Comparison of ENCODE assay signal across 9 cellular contexts in the genomic region with DNA sequence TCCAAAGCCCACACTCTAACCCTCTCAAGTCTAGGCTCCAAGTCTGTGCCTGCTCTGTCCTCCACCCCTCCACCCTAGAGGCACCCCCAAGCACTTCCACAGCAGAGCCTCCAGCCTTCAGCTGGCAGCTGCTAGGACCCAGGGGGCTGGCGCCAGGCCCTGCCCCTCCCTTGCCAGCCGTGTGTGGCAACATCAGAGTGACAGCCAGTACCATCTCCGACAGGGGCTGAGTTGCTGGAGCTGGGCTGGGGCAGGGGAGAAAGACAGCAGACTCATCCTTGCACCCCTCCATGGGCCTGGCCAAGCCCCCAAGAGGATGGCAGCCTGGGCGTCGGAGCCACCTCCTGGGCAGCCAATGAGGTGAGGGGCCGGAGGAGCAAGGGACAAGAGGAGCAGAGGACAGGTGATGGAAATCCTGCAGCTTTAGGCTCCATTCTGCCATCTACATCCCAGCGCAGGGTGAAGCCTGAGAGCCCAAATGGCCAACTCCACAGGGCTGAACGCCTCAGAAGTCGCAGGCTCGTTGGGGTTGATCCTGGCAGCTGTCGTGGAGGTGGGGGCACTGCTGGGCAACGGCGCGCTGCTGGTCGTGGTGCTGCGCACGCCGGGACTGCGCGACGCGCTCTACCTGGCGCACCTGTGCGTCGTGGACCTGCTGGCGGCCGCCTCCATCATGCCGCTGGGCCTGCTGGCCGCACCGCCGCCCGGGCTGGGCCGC. TPM values are rescaled to one million over a fixed set of nuclear protein-coding genes. Genes with fewer than 3 reads are reported as not detected.
DNase-seq lines count a peak whose midpoint lies in the region.
"Had no signal": no experiment of that assay in that cellular context is flagged by ENCODE, and none has a peak within 500 bp of the region (broad histone marks: within the 10 kb centered on the region; RNA-seq: fewer than 3 reads in every experiment).

GPR62 (plus strand) TSS at position 207 of the 718 bp plus-strand sequence; CDS start at position 479, 272 bp downstream.

- H3K36me3 Mint-ChIP-seq in activated naive CD4-positive, alpha-beta T cell treated with anti-CD3 and anti-CD28 coated beads, Interleukin-2, amount 50 U/mL, for 24 hours, result peaks cover 2% of the 10 kb centered on the region

- H3K27ac Mint-ChIP-seq in activated naive CD4-positive, alpha-beta T cell treated with anti-CD3 and anti-CD28 coated beads, Interleukin-2, amount 50 U/mL, for 24 hours, result no peak within 1 kb of the TSS

- H3K27ac ChIP-seq in esophagus (ENCODE audit: low read depth in 2 of 2, low read length in 1 of 2) (peak within 1 kb of the TSS; percentile 41 to 69), urinary bladder (ENCODE audit: low read depth) (peak within 1 kb of the TSS; percentile 61)

- DNase-seq in activated naive CD4-positive, alpha-beta T cell treated with anti-CD3 and anti-CD28 coated beads, Interleukin-2, amount 50 U/mL, for 16 hours, result no peak
- DNase-seq in myocyte (ENCODE audit: low read depth) (peak; percentile 51), mucosa of gallbladder (ENCODE audit: low spot score) (no peak), T1000 (lab: John Stamatoyannopoulos, UW) (no peak), GM03348 (ENCODE audit: low spot score) (no peak)
- DNase-seq: NCI-H2029 treated with DMSO at 0.1 percent for 48 hours had no signal

- H3K36me3 ChIP-seq in esophagus (ENCODE audit: control insufficient read depth in 2 of 2, insufficient read depth in 2 of 2, low read length in 1 of 2) (peaks cover 2 to 9% of the 10 kb centered on the region in 2 donors), urinary bladder (ENCODE audit: insufficient read depth) (no peaks in the 10 kb centered on the region)

- H3K27me3 Mint-ChIP-seq in activated naive CD4-positive, alpha-beta T cell treated with anti-CD3 and anti-CD28 coated beads, Interleukin-2, amount 50 U/mL, for 24 hours, result peaks cover 9% of the 10 kb centered on the region

- H3K9me3 ChIP-seq in esophagus (ENCODE audit: control insufficient read depth in 2 of 2, insufficient read depth in 1 of 2, low read depth in 1 of 2, low read length in 1 of 2), result no peaks in the 10 kb centered on the region

- peak within 1 kb of the TSS; percentile 49 for H3K4me3 Mint-ChIP-seq in activated naive CD4-positive, alpha-beta T cell treated with anti-CD3 and anti-CD28 coated beads, Interleukin-2, amount 50 U/mL, for 24 hours

- H3K27me3 ChIP-seq in esophagus (ENCODE audit: control insufficient read depth in 1 of 2, insufficient read depth in 2 of 2, low read length in 2 of 2), result peaks cover 0 to 3% of the 10 kb centered on the region in 2 donors

- H3K4me1 ChIP-seq in esophagus (ENCODE audit: control insufficient read depth in 2 of 2, insufficient read depth in 2 of 2, low read length in 1 of 2) (peaks cover 11 to 18% of the 10 kb centered on the region in 2 donors), urinary bladder (ENCODE audit: insufficient read depth) (no peaks in the 10 kb centered on the region)

- H3K4me3 ChIP-seq in esophagus (ENCODE audit: low read depth in 1 of 2, low read length in 2 of 2) (peak within 1 kb of the TSS; percentile 35 to 44), urinary bladder (ENCODE audit: low read depth, low read length) (peak within 1 kb of the TSS; percentile 27)

- H3K9me3 Mint-ChIP-seq in activated naive CD4-positive, alpha-beta T cell treated with anti-CD3 and anti-CD28 coated beads, Interleukin-2, amount 50 U/mL, for 24 hours, result no peaks in the 10 kb centered on the region

- H3K4me1 Mint-ChIP-seq in activated naive CD4-positive, alpha-beta T cell treated with anti-CD3 and anti-CD28 coated beads, Interleukin-2, amount 50 U/mL, for 24 hours, result no peaks in the 10 kb centered on the region

- WGBS in esophagus, 2 donors, result 32 to 34% methylated on average over 32 to 33 of the region's 33 CpGs
- 25% methylated on average over 33 of the region's 33 CpGs for WGBS in urinary bladder

RNA-seq across cellular contexts. Expression of gene GPR62, which starts in this region (rescaled TPM):
- polyA plus RNA-seq in esophagus (under 1 TPM; 0.05 to 0.06 TPM), urinary bladder (0.32 TPM)
- total RNA-seq in myocyte (not detected in 2 replicates), urinary bladder (not detected), mucosa of gallbladder (0.55 TPM)
- 0.49 TPM for polyA plus RNA-seq in myocyte (2012)

Comparison
In these comparisons a context has a peak if more than half of its experiments do, and no peak if none do; other contexts are left out.
1. Peak in DNase-seq in myocyte; RNA of the gene not detected or under 1 TPM.